26 cellular contexts compared by ENCODE assay signal in genomic region chr6:169341706-169342105, GRCh38.
DNase-seq lines count a peak whose midpoint lies in the region; ATAC-seq and TF ChIP-seq lines count a peak whose summit lies in the region.
"Had no signal": no experiment of that assay in that cellular context is flagged by ENCODE, and none has a peak within 500 bp of the region (broad histone marks: within the 10 kb centered on the region; RNA-seq: fewer than 3 reads in every experiment).

No MANE protein-coding gene starts in this region.

- TF ChIP-seq CTCF in MCF 10A (IDR thresholded peaks at IDR 0.05; ENCODE audit: unreplicated experiment), result no peak
- TF ChIP-seq CTCF in breast epithelium (IDR thresholded peaks at IDR 0.05), result no peak
- TF ChIP-seq CTCF in upper lobe of right lung (IDR thresholded peaks at IDR 0.05), result no peak

- TF ChIP-seq POLR2A in breast epithelium (IDR thresholded peaks at IDR 0.05), result no peak

- H3K9me3 ChIP-seq in breast epithelium (no peaks in the 10 kb centered on the region), upper lobe of right lung (no peaks in the 10 kb centered on the region)
- H3K9me3 ChIP-seq: Caco-2 had no signal

- H3K4me1 ChIP-seq in breast epithelium, result peaks cover 0 to 3% of the 10 kb centered on the region in 2 donors
- H3K4me1 ChIP-seq in upper lobe of right lung, result no peaks in the 10 kb centered on the region

- H3K27ac ChIP-seq in breast epithelium (no peak overlapping the region), epithelial cell of prostate (peak overlapping the region; percentile 39), upper lobe of right lung (no peak overlapping the region)
- H3K27ac ChIP-seq: 22Rv1, HL-60, PC-9 had no signal

- no peak overlapping the region for H3K27ac Mint-ChIP-seq in MCF 10A (ENCODE audit: low read depth, unreplicated experiment)
- H3K27ac Mint-ChIP-seq: B cell; CD8-positive, alpha-beta T cell had no signal

- H3K36me3 ChIP-seq in breast epithelium (no peaks in the 10 kb centered on the region), upper lobe of right lung (no peaks in the 10 kb centered on the region)

- H3K27me3 ChIP-seq in breast epithelium (no peaks in the 10 kb centered on the region), upper lobe of right lung (no peaks in the 10 kb centered on the region)

- H3K4me3 Mint-ChIP-seq in MCF 10A (ENCODE audit: unreplicated experiment), result no peak overlapping the region
- H3K4me3 Mint-ChIP-seq: B cell; CD8-positive, alpha-beta T cell had no signal

- no peaks in the 10 kb centered on the region for H3K9me3 Mint-ChIP-seq in MCF 10A (ENCODE audit: unreplicated experiment)
- H3K9me3 Mint-ChIP-seq: CD8-positive, alpha-beta T cell had no signal

- CTCF ChIA-PET in MCF 10A (lab: Yijun Ruan, JAX), result no interaction called here

- intact Hi-C loops in MCF 10A (cut with micrococcal nuclease) (no loop called here), breast epithelium (cut with DNase I; ENCODE audit: low total_unique reads) (no loop called here), upper lobe of right lung (cut with DNase I) (no loop called here), sciatic nerve (cut with DNase I) (no loop called here)

- POLR2A ChIA-PET in MCF 10A (lab: Yijun Ruan, JAX), result interaction anchor here (0.9 to 2.0 kb wide), 2 partner anchors 49 to 52 kb away, joined by 3 to 6 read pairs; no protein-coding TSS in a partner anchor

- H3K36me3 Mint-ChIP-seq in MCF 10A (ENCODE audit: insufficient read depth, unreplicated experiment), result no peaks in the 10 kb centered on the region
- H3K36me3 Mint-ChIP-seq: CD8-positive, alpha-beta T cell had no signal

- H3K4me1 Mint-ChIP-seq in MCF 10A (ENCODE audit: insufficient read depth, unreplicated experiment), result peaks cover 47% of the 10 kb centered on the region
- H3K4me1 Mint-ChIP-seq: B cell had no signal

- BruUV-seq in MCF 10A (replicated peaks; lab: Mats Ljungman, UMichigan), result no TSS peak

- H3K4me3 ChIP-seq in breast epithelium, result no peak overlapping the region
- no peak overlapping the region for H3K4me3 ChIP-seq in upper lobe of right lung
- H3K4me3 ChIP-seq: PC-9 had no signal

- peak; percentile 24 for DNase-seq in MCF 10A (ENCODE audit: unreplicated experiment)
- no peak for DNase-seq in breast epithelium (ENCODE audit: low spot score in 2 of 2)
- no peak for DNase-seq in epithelial cell of prostate (ENCODE audit: low read depth, low spot score)
- peak; percentile 75 for DNase-seq in myocyte (ENCODE audit: low read depth)
- no peak for DNase-seq in upper lobe of right lung
- DNase-seq in kidney tubule cell (ENCODE audit: low spot score), result no peak
- DNase-seq in sciatic nerve (ENCODE audit: low spot score), result no peak
- DNase-seq: Caco-2; CD8-positive, alpha-beta T cell; DMS 273 treated with DMSO at 0.1 percent for 48 hours; DMS79 treated with DMSO at 0.1 percent for 48 hours; HCEC 1CT; NCI-H1092; NCI-H1417 treated with DMSO at 0.1 percent for 48 hours; NCI-H1694 treated with DMSO at 0.1 percent for 48 hours; NCI-H2171 treated with DMSO at 0.1 percent for 48 hours; NCI-H446; NCI-H524 treated with DMSO at 0.1 percent for 48 hours; NCI-H82; NK-92 treated with Interleukin-12 subunit alpha and Interleukin-12 subunit beta, amount 100 ng/mL, for 24 hours; PC-9; SHP77 treated with DMSO at 0.1 percent for 48 hours had no signal

- ATAC-seq in upper lobe of right lung (peak; percentile 36), HG03159 (IDR thresholded peaks at IDR 0.05; ENCODE audit: unreplicated experiment) (no peak), sciatic nerve (no peak)
- ATAC-seq: CD8-positive, alpha-beta T cell had no signal

- H3K27me3 Mint-ChIP-seq in MCF 10A (ENCODE audit: insufficient read depth, unreplicated experiment), result no peaks in the 10 kb centered on the region

Comparison
In these comparisons a context has a peak if more than half of its experiments do, and no peak if none do; other contexts are left out.
1. DNase-seq: peak in MCF 10A (single experiment) and myocyte (single experiment); none in breast epithelium (0 of 2), epithelial cell of prostate (single experiment), upper lobe of right lung (single experiment), kidney tubule cell (single experiment) and sciatic nerve (single experiment).